Comparison of ENCODE assay signal across 24 cellular contexts in genomic region chr2:7621018-7621814, GRCh38.
A peak's percentile ranks its signal among the peaks of the same experiment; 100 is the strongest.
DNase-seq lines count a peak whose midpoint lies in the region; ATAC-seq lines count a peak whose summit lies in the region.
"Had no signal": no experiment of that assay in that cellular context is flagged by ENCODE, and none has a peak within 500 bp of the region (broad histone marks: within the 10 kb centered on the region; RNA-seq: fewer than 3 reads in every experiment).

No MANE protein-coding gene starts in this region.

- peaks cover 0 to 11% of the 10 kb centered on the region in 2 donors for H3K36me3 Mint-ChIP-seq in activated naive CD4-positive, alpha-beta T cell treated with anti-CD3 and anti-CD28 coated beads, Interleukin-2, amount 50 U/mL, for 72 hours
- no peaks in the 10 kb centered on the region for H3K36me3 Mint-ChIP-seq in activated naive CD4-positive, alpha-beta T cell treated with anti-CD3 and anti-CD28 coated beads for 36 hours (ENCODE audit: low read depth)
- H3K36me3 Mint-ChIP-seq in activated T-helper 2 cell treated with anti-CD3 and anti-CD28 coated beads, Interferon-gamma antibody, Interleukin-2, Interleukin-4, amounts not matched to agents 10 μg/mL and 5 μg/mL and 100 μg/mL, durations not matched to agents 14 hours and 24 hours and 36 hours (ENCODE audit: low read depth), result peaks cover 17% of the 10 kb centered on the region
- H3K36me3 Mint-ChIP-seq in stimulated activated effector memory CD8-positive, alpha-beta T cell treated with anti-CD3 and anti-CD28 coated beads, Interleukin-12 subunit alpha, Interleukin-12 subunit beta, amount 100 ng/mL, for 72 hours, result no peaks in the 10 kb centered on the region
- H3K36me3 Mint-ChIP-seq: CD14-positive monocyte had no signal

- peaks cover 18% of the 10 kb centered on the region for H3K4me1 ChIP-seq in GM23248 (ENCODE audit: insufficient read depth)
- H3K4me1 ChIP-seq: heart left ventricle, Peyer's patch, sigmoid colon, SJCRH30, transverse colon had no signal

- H4K20me1 ChIP-seq in GM23248 (ENCODE audit: insufficient read depth), result no peaks in the 10 kb centered on the region

- H3K36me3 ChIP-seq in GM23248 (ENCODE audit: low read depth), result no peaks in the 10 kb centered on the region
- H3K36me3 ChIP-seq: heart left ventricle, Peyer's patch, sigmoid colon, SJCRH30, transverse colon had no signal

- intact Hi-C loops in activated naive CD4-positive, alpha-beta T cell treated with anti-CD3 and anti-CD28 coated beads for 36 hours (cut with micrococcal nuclease), result no loop called here
- intact Hi-C loops in activated T-helper 2 cell treated with anti-CD3 and anti-CD28 coated beads, Interferon-gamma antibody, Interleukin-2, Interleukin-4, amounts not matched to agents 10 μg/mL and 5 μg/mL and 100 μg/mL, durations not matched to agents 14 hours and 24 hours and 36 hours (cut with micrococcal nuclease), result loop anchor here (2.0 kb wide), 2 partner anchors 50 to 54 kb away; no protein-coding TSS in a partner anchor

- no peaks in the 10 kb centered on the region for H3K9me3 ChIP-seq in GM23248 (ENCODE audit: low read depth)
- H3K9me3 ChIP-seq: heart left ventricle, Peyer's patch, sigmoid colon, SJCRH30, transverse colon had no signal

- H3K79me2 ChIP-seq in GM23248 (ENCODE audit: insufficient read depth), result no peaks in the 10 kb centered on the region

- WGBS in GM23248 (ENCODE audit: low coverage in 1 of 2, low lambda C conversion rate in 2 of 2, missing lambda C conversion rate in 2 of 2), 2 experiments, result 63 to 68% methylated on average over 4 of the region's 4 CpGs

- H3K27ac Mint-ChIP-seq in activated naive CD4-positive, alpha-beta T cell treated with anti-CD3 and anti-CD28 coated beads, Interleukin-2, amount 50 U/mL, for 72 hours, result no peak overlapping the region
- H3K27ac Mint-ChIP-seq in activated naive CD4-positive, alpha-beta T cell treated with anti-CD3 and anti-CD28 coated beads for 36 hours, result no peak overlapping the region
- H3K27ac Mint-ChIP-seq in activated T-helper 2 cell treated with anti-CD3 and anti-CD28 coated beads, Interferon-gamma antibody, Interleukin-2, Interleukin-4, amounts not matched to agents 10 μg/mL and 5 μg/mL and 100 μg/mL, durations not matched to agents 14 hours and 24 hours and 36 hours, result peak overlapping the region; percentile 43
- no peak overlapping the region for H3K27ac Mint-ChIP-seq in stimulated activated effector memory CD8-positive, alpha-beta T cell treated with anti-CD3 and anti-CD28 coated beads, Interleukin-12 subunit alpha, Interleukin-12 subunit beta, amount 100 ng/mL, for 72 hours
- H3K27ac Mint-ChIP-seq: activated CD8-positive, alpha-beta memory T cell treated with anti-CD3 and anti-CD28 coated beads, Interleukin-2, amount 10 ng/mL, durations not matched to agents 7 days and 5 days; activated naive CD8-positive, alpha-beta T cell; activated T-helper 1 cell treated with anti-CD3 and anti-CD28 coated beads, Interleukin-12 subunit alpha, Interleukin-12 subunit beta, Interleukin-2, Interleukin-4 antibody, amounts not matched to agents 30 ng/mL and 10 ng/mL and 1 ng/mL, durations not matched to agents 14 hours and 24 hours and 36 hours; CD14-positive monocyte; H9; progenitor cell of endocrine pancreas had no signal

- no peaks in the 10 kb centered on the region for H3K9me2 ChIP-seq in GM23248 (ENCODE audit: insufficient read depth)

- H2AFZ ChIP-seq in GM23248, result no peak overlapping the region

- H3K27me3 ChIP-seq in GM23248 (replicated peaks; ENCODE audit: insufficient read depth), result no peaks in the 10 kb centered on the region
- H3K27me3 ChIP-seq: Peyer's patch, sigmoid colon, SJCRH30, transverse colon had no signal

- no peaks in the 10 kb centered on the region for H3K27me3 Mint-ChIP-seq in activated naive CD4-positive, alpha-beta T cell treated with anti-CD3 and anti-CD28 coated beads for 36 hours (ENCODE audit: low read depth)
- H3K27me3 Mint-ChIP-seq in activated T-helper 2 cell treated with anti-CD3 and anti-CD28 coated beads, Interferon-gamma antibody, Interleukin-2, Interleukin-4, amounts not matched to agents 10 μg/mL and 5 μg/mL and 100 μg/mL, durations not matched to agents 14 hours and 24 hours and 36 hours (ENCODE audit: low read depth), result no peaks in the 10 kb centered on the region
- H3K27me3 Mint-ChIP-seq: activated CD8-positive, alpha-beta memory T cell treated with anti-CD3 and anti-CD28 coated beads, Interleukin-2, amount 10 ng/mL, durations not matched to agents 7 days and 5 days; activated naive CD8-positive, alpha-beta T cell had no signal

- no peak for DNase-seq in activated naive CD4-positive, alpha-beta T cell treated with anti-CD3 and anti-CD28 coated beads, Interleukin-2, amount 50 U/mL, for 72 hours (ENCODE audit: low spot score in 2 of 2)
- DNase-seq in activated naive CD4-positive, alpha-beta T cell treated with anti-CD3 and anti-CD28 coated beads for 36 hours, result no peak
- DNase-seq in GM23248, result peak; percentile 3
- no peak for DNase-seq in activated T-helper 2 cell treated with anti-CD3 and anti-CD28 coated beads, Interferon-gamma antibody, Interleukin-2, Interleukin-4, amounts not matched to agents 10 μg/mL and 5 μg/mL and 100 μg/mL, durations not matched to agents 14 hours and 24 hours and 36 hours (ENCODE audit: low spot score)
- no peak for DNase-seq in stimulated activated effector memory CD8-positive, alpha-beta T cell treated with anti-CD3 and anti-CD28 coated beads, Interleukin-12 subunit alpha, Interleukin-12 subunit beta, amount 100 ng/mL, for 72 hours (ENCODE audit: low spot score in 2 of 2)
- DNase-seq in NCI-H446 (lab: John Stamatoyannopoulos, UW), result no peak
- DNase-seq in SHP77 treated with DMSO at 0.1 percent for 48 hours (lab: John Stamatoyannopoulos, UW), result no peak
- DNase-seq: activated CD8-positive, alpha-beta memory T cell treated with anti-CD3 and anti-CD28 coated beads, Interleukin-2, amount 10 ng/mL, durations not matched to agents 7 days and 5 days; H9; heart left ventricle; Karpas-422; NCI-H1048; NCI-H187; NCI-H774; Peyer's patch; sigmoid colon; SJCRH30; stimulated activated CD4-positive, alpha-beta T cell treated with anti-CD3 and anti-CD28 coated beads, Interleukin-15, amount 100 ng/mL, for 24 hours; transverse colon had no signal

- no peak overlapping the region for H3K4me2 ChIP-seq in GM23248 (ENCODE audit: unreplicated experiment)

- H3F3A ChIP-seq in GM23248 (ENCODE audit: insufficient read depth), result peaks cover 8% of the 10 kb centered on the region

- H3K4me1 Mint-ChIP-seq in activated naive CD4-positive, alpha-beta T cell treated with anti-CD3 and anti-CD28 coated beads for 36 hours (ENCODE audit: low read depth), result peaks cover 2% of the 10 kb centered on the region
- H3K4me1 Mint-ChIP-seq in activated T-helper 2 cell treated with anti-CD3 and anti-CD28 coated beads, Interferon-gamma antibody, Interleukin-2, Interleukin-4, amounts not matched to agents 10 μg/mL and 5 μg/mL and 100 μg/mL, durations not matched to agents 14 hours and 24 hours and 36 hours (ENCODE audit: low read depth), result peaks cover 40% of the 10 kb centered on the region
- peaks cover 15% of the 10 kb centered on the region for H3K4me1 Mint-ChIP-seq in stimulated activated effector memory CD8-positive, alpha-beta T cell treated with anti-CD3 and anti-CD28 coated beads, Interleukin-12 subunit alpha, Interleukin-12 subunit beta, amount 100 ng/mL, for 72 hours

- peak; percentile 46 for ATAC-seq in activated naive CD4-positive, alpha-beta T cell treated with anti-CD3 and anti-CD28 coated beads, Interleukin-2, amount 50 U/mL, for 72 hours
- ATAC-seq in stimulated activated effector memory CD8-positive, alpha-beta T cell treated with anti-CD3 and anti-CD28 coated beads, Interleukin-12 subunit alpha, Interleukin-12 subunit beta, amount 100 ng/mL, for 72 hours, result peak; percentile 55
- no peak for ATAC-seq in HG03095 (IDR thresholded peaks at IDR 0.05; ENCODE audit: unreplicated experiment)
- ATAC-seq: heart left ventricle had no signal

- no peak overlapping the region for H3K4me3 Mint-ChIP-seq in activated naive CD4-positive, alpha-beta T cell treated with anti-CD3 and anti-CD28 coated beads for 36 hours
- H3K4me3 Mint-ChIP-seq in activated T-helper 2 cell treated with anti-CD3 and anti-CD28 coated beads, Interferon-gamma antibody, Interleukin-2, Interleukin-4, amounts not matched to agents 10 μg/mL and 5 μg/mL and 100 μg/mL, durations not matched to agents 14 hours and 24 hours and 36 hours (ENCODE audit: low read depth), result no peak overlapping the region
- H3K4me3 Mint-ChIP-seq in stimulated activated effector memory CD8-positive, alpha-beta T cell treated with anti-CD3 and anti-CD28 coated beads, Interleukin-12 subunit alpha, Interleukin-12 subunit beta, amount 100 ng/mL, for 72 hours, result no peak overlapping the region
- H3K4me3 Mint-ChIP-seq: activated CD8-positive, alpha-beta memory T cell treated with anti-CD3 and anti-CD28 coated beads, Interleukin-2, amount 10 ng/mL, durations not matched to agents 7 days and 5 days; activated naive CD8-positive, alpha-beta T cell; activated T-helper 1 cell treated with anti-CD3 and anti-CD28 coated beads, Interleukin-12 subunit alpha, Interleukin-12 subunit beta, Interleukin-2, Interleukin-4 antibody, amounts not matched to agents 30 ng/mL and 10 ng/mL and 1 ng/mL, durations not matched to agents 14 hours and 24 hours and 36 hours; CD14-positive monocyte; H9 had no signal

- no peak overlapping the region for H3K27ac ChIP-seq in GM23248
- H3K27ac ChIP-seq: heart left ventricle, Peyer's patch, sigmoid colon, SJCRH30, transverse colon had no signal

- CTCF ChIA-PET in activated naive CD4-positive, alpha-beta T cell treated with anti-CD3 and anti-CD28 coated beads for 36 hours (lab: Charles Lee), result no interaction called here

- no peak overlapping the region for H3K4me3 ChIP-seq in GM23248
- H3K4me3 ChIP-seq: heart left ventricle, Peyer's patch, sigmoid colon, SJCRH30, transverse colon had no signal

- no peak overlapping the region for H3K9ac ChIP-seq in GM23248

- in situ Hi-C loops in GM23248 (cut with MboI), result no loop called here

- no peaks in the 10 kb centered on the region for H3K9me3 Mint-ChIP-seq in activated naive CD4-positive, alpha-beta T cell treated with anti-CD3 and anti-CD28 coated beads, Interleukin-2, amount 50 U/mL, for 72 hours
- H3K9me3 Mint-ChIP-seq in activated naive CD4-positive, alpha-beta T cell treated with anti-CD3 and anti-CD28 coated beads for 36 hours, result peaks cover 9% of the 10 kb centered on the region
- peaks cover 16% of the 10 kb centered on the region for H3K9me3 Mint-ChIP-seq in activated T-helper 2 cell treated with anti-CD3 and anti-CD28 coated beads, Interferon-gamma antibody, Interleukin-2, Interleukin-4, amounts not matched to agents 10 μg/mL and 5 μg/mL and 100 μg/mL, durations not matched to agents 14 hours and 24 hours and 36 hours
- H3K9me3 Mint-ChIP-seq in stimulated activated effector memory CD8-positive, alpha-beta T cell treated with anti-CD3 and anti-CD28 coated beads, Interleukin-12 subunit alpha, Interleukin-12 subunit beta, amount 100 ng/mL, for 72 hours, result peaks cover 4% of the 10 kb centered on the region
- H3K9me3 Mint-ChIP-seq: H9 had no signal
